In the genomic region with DNA sequence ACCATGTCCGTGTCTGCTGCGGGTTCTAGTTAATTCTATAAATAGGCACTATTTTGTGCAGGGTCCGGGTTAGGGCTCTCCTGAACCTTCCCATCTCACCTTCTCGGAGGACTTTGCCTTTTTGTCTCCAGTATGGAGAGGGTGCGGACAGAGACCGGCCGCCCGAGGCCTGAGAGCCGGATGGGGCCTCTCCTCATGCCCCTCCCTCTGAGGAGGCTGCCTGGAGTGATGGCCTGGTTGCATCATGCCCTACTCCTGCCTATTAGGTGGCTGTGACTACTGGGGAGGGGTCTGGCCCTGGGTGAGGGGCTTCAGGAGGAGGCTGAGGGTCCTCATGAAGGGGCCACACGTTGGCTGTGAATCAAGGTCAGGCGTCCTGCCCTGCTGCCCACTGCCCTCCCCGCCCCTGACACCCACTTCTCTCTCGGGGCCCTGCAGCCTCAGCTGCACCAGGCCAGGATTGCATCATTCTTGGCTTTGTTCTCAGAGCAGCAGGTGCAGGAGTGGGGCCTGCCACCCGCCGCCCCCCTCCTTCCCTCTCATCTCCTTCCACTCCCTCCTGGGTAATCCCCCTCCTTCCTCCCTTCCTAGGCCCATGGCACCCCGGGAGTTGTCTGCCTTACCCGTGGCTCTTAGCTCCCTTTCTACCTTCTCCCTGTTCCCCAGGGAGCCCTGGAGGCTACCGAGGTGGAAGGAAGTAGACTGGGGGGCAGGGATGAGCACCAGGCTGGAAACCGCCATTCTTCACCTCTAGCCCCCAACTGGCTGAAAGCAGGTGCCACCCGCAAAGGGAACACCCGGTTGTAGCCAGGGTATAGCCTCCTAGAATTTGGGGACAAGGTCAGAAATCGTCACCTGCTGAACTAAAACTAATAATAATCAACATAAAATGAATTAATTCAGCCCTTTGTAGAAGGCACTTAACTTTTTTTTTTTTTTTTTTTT, we compare ENCODE assay signal across 1 cellular context.
TF ChIP-seq lines count a peak whose summit lies in the region.

No MANE protein-coding gene starts in this region.

TF ChIP-seq in HEK293, 187 proteins besides CTCF, POLR2A, EP300 and RAD21 (continued from another document and continues in another):
- peak; percentile 89 for TF ChIP-seq ZNF366 (tag by site-specific recombination; conservative IDR thresholded peaks at IDR 0.05)
- no peak for TF ChIP-seq ZNF404 (tag by site-specific recombination; IDR thresholded peaks at IDR 0.05)
- TF ChIP-seq PRDM2 (tag by site-specific recombination; IDR thresholded peaks at IDR 0.05; ENCODE audit: borderline replicate concordance), result no peak
- peak; percentile 81 for TF ChIP-seq ZNF76 (tag by site-specific recombination; IDR thresholded peaks at IDR 0.05; ENCODE audit: borderline replicate concordance, low read depth)
- peak; percentile 92 for TF ChIP-seq EGR2 (tag by site-specific recombination; IDR thresholded peaks at IDR 0.05; ENCODE audit: low read depth)
- TF ChIP-seq, protein P1, sequence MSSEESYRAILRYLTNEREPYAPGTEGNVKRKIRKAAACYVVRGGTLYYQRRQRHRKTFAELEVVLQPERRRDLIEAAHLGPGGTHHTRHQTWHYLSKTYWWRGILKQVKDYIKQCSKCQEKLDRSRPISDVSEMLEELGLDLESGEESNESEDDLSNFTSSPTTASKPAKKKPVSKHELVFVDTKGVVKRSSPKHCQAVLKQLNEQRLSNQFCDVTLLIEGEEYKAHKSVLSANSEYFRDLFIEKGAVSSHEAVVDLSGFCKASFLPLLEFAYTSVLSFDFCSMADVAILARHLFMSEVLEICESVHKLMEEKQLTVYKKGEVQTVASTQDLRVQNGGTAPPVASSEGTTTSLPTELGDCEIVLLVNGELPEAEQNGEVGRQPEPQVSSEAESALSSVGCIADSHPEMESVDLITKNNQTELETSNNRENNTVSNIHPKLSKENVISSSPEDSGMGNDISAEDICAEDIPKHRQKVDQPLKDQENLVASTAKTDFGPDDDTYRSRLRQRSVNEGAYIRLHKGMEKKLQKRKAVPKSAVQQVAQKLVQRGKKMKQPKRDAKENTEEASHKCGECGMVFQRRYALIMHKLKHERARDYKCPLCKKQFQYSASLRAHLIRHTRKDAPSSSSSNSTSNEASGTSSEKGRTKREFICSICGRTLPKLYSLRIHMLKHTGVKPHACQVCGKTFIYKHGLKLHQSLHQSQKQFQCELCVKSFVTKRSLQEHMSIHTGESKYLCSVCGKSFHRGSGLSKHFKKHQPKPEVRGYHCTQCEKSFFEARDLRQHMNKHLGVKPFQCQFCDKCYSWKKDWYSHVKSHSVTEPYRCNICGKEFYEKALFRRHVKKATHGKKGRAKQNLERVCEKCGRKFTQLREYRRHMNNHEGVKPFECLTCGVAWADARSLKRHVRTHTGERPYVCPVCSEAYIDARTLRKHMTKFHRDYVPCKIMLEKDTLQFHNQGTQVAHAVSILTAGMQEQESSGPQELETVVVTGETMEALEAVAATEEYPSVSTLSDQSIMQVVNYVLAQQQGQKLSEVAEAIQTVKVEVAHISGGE (tag by site-specific recombination; conservative IDR thresholded peaks at IDR 0.05; ENCODE audit: low read depth), result peak; percentile 21; the same call in 1 of the 2 replicates
- TF ChIP-seq KLF9 (tag by site-specific recombination; IDR thresholded peaks at IDR 0.05; ENCODE audit: low read depth), result peak; percentile 62
- no peak for TF ChIP-seq ZNF654 (tag by site-specific recombination; IDR thresholded peaks at IDR 0.05; ENCODE audit: low read depth)
- TF ChIP-seq ZNF214 (tag by site-specific recombination; IDR thresholded peaks at IDR 0.05; ENCODE audit: borderline replicate concordance), result no peak
- TF ChIP-seq ELK4 (IDR thresholded peaks at IDR 0.05; ENCODE audit: borderline replicate concordance, low read depth, low read length), result no peak
- TF ChIP-seq PRDM1 (tag by site-specific recombination; IDR thresholded peaks at IDR 0.05), result no peak
- TF ChIP-seq ZIC2 (tag by site-specific recombination; IDR thresholded peaks at IDR 0.05), result peak; percentile 97
- no peak for TF ChIP-seq GLI4 (tag by site-specific recombination; IDR thresholded peaks at IDR 0.05)
- no peak for TF ChIP-seq ZNF473 (tag by site-specific recombination; IDR thresholded peaks at IDR 0.05)
- peak; percentile 89 for TF ChIP-seq SCRT1 (tag by site-specific recombination; IDR thresholded peaks at IDR 0.05; ENCODE audit: borderline replicate concordance)
- TF ChIP-seq ZNF18 (tag by site-specific recombination; IDR thresholded peaks at IDR 0.05), result no peak
- peak; percentile 83 for TF ChIP-seq WT1 (tag by site-specific recombination; IDR thresholded peaks at IDR 0.05)
- TF ChIP-seq BCL11A (tag by site-specific recombination; IDR thresholded peaks at IDR 0.05; ENCODE audit: low read depth), result 0 out of 2 replicates have a peak, but pooled peaks have one; percentile 31
- TF ChIP-seq PATZ1 (tag by site-specific recombination; IDR thresholded peaks at IDR 0.05), result peak; percentile 97
- peak; percentile 82; the same call in 1 of the 2 replicates for TF ChIP-seq ZNF24 (tag by site-specific recombination; IDR thresholded peaks at IDR 0.05)
- no peak for TF ChIP-seq ZNF248 (tag by site-specific recombination; IDR thresholded peaks at IDR 0.05)
- peak; percentile 56; the same call in 1 of the 2 replicates for TF ChIP-seq GLIS1 (tag by site-specific recombination; IDR thresholded peaks at IDR 0.05)
- peak; percentile 57; the same call in 1 of the 2 replicates for TF ChIP-seq TSHZ1 (tag by site-specific recombination; IDR thresholded peaks at IDR 0.05; ENCODE audit: borderline replicate concordance)
- TF ChIP-seq, protein P2, sequence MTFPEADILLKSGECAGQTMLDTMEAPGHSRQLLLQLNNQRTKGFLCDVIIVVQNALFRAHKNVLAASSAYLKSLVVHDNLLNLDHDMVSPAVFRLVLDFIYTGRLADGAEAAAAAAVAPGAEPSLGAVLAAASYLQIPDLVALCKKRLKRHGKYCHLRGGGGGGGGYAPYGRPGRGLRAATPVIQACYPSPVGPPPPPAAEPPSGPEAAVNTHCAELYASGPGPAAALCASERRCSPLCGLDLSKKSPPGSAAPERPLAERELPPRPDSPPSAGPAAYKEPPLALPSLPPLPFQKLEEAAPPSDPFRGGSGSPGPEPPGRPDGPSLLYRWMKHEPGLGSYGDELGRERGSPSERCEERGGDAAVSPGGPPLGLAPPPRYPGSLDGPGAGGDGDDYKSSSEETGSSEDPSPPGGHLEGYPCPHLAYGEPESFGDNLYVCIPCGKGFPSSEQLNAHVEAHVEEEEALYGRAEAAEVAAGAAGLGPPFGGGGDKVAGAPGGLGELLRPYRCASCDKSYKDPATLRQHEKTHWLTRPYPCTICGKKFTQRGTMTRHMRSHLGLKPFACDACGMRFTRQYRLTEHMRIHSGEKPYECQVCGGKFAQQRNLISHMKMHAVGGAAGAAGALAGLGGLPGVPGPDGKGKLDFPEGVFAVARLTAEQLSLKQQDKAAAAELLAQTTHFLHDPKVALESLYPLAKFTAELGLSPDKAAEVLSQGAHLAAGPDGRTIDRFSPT (tag by site-specific recombination; IDR thresholded peaks at IDR 0.05), result peak; percentile 68
- TF ChIP-seq ZNF114 (tag by site-specific recombination; IDR thresholded peaks at IDR 0.05), result no peak
- peak; percentile 77 for TF ChIP-seq ZNF341 (tag by site-specific recombination; IDR thresholded peaks at IDR 0.05; ENCODE audit: low read depth)
- TF ChIP-seq ZNF585B (tag by site-specific recombination; IDR thresholded peaks at IDR 0.05), result no peak
- no peak for TF ChIP-seq ZNF48 (tag by site-specific recombination; IDR thresholded peaks at IDR 0.05)
- 0 out of 2 replicates have a peak, but pooled peaks have one; percentile 54 for TF ChIP-seq ZNF391 (tag by site-specific recombination; IDR thresholded peaks at IDR 0.05; ENCODE audit: borderline replicate concordance, low read depth)
